8 cellular contexts compared by ENCODE assay signal in genomic region chr2:239400907-239401449, GRCh38. TPM values are rescaled to one million over a fixed set of nuclear protein-coding genes. Genes with fewer than 3 reads are reported as not detected.
A peak's percentile ranks its signal among the peaks of the same experiment; 100 is the strongest.
DNase-seq lines count a peak whose midpoint lies in the region; ATAC-seq and TF ChIP-seq lines count a peak whose summit lies in the region.

TSS of gene HDAC4 (minus strand) at chr2:239401020. CDS start at chr2:239352699, 48,321 bp downstream.

- CTCF ChIA-PET in GM10248 (lab: Yijun Ruan, JAX): interaction anchor here (0.8 kb wide), 2 partner anchors 10 to 20 kb away, joined by 4 to 5 read pairs; no protein-coding TSS in a partner anchor

- no peak for TF ChIP-seq POLR2A in testis (IDR thresholded peaks at IDR 0.05)

- H3K27ac ChIP-seq in osteoblast (ENCODE audit: low read depth, low read length) (peak within 1 kb of the TSS; percentile 100), testis (peak within 1 kb of the TSS; percentile 100)

- H3K9me3 ChIP-seq in osteoblast (ENCODE audit: low read depth, low read length): no peaks in the 10 kb centered on the region
- H3K9me3 ChIP-seq in testis: no peaks in the 10 kb centered on the region

- peaks cover 29% of the 10 kb centered on the region for H3K79me2 ChIP-seq in osteoblast (ENCODE audit: insufficient read depth, low read length)

- DNase-seq in GM10248 (ENCODE audit: extremely low spot score): peak; percentile 98
- peak; percentile 82 for DNase-seq in NCI-H1417 treated with DMSO at 0.1 percent for 48 hours (lab: John Stamatoyannopoulos, UW)
- peak; percentile 96 for DNase-seq in SW480 (ENCODE audit: low spot score)
- DNase-seq in activated naive CD8-positive, alpha-beta T cell treated with anti-CD3 and anti-CD28 coated beads, Interleukin-2, amount 50 U/mL, for 16 hours (ENCODE audit: low read depth, low spot score): peak; percentile 98
- peak; percentile 98 to 100 (median 100) for DNase-seq in head of caudate nucleus
- peak; percentile 100 for DNase-seq in osteoblast (ENCODE audit: insufficient read length, low spot score, missing footprints)
- peak; percentile 99 for DNase-seq in testis

- POLR2A ChIA-PET in GM10248 (lab: Yijun Ruan, JAX): interaction anchor here (0.6 to 1.0 kb wide), 6 partner anchors 9 to 258 kb away, joined by 3 to 5 read pairs (median 4); no protein-coding TSS in a partner anchor

- H4K20me1 ChIP-seq in osteoblast (ENCODE audit: insufficient read depth, low read length): peaks cover 17% of the 10 kb centered on the region

- H3K4me1 ChIP-seq in osteoblast (ENCODE audit: insufficient read depth, low read length) (peaks cover 17% of the 10 kb centered on the region), testis (peaks cover 15% of the 10 kb centered on the region)

- peak within 1 kb of the TSS; percentile 99 for H2AFZ ChIP-seq in osteoblast (ENCODE audit: low read length)

- H3K36me3 ChIP-seq in osteoblast (ENCODE audit: insufficient read depth, low read length) (no peaks in the 10 kb centered on the region), testis (ENCODE audit: low read depth, missing control alignments) (no peaks in the 10 kb centered on the region)

- H3K27me3 ChIP-seq in osteoblast (ENCODE audit: insufficient read depth, low read length) (no peaks in the 10 kb centered on the region), testis (no peaks in the 10 kb centered on the region)

- H3K4me3 ChIP-seq in osteoblast (ENCODE audit: insufficient read depth, low read length) (peak within 1 kb of the TSS; percentile 95), testis (peak within 1 kb of the TSS; percentile 83 to 91)

- peak within 1 kb of the TSS; percentile 93 for H3K4me2 ChIP-seq in osteoblast (ENCODE audit: insufficient read depth, low read length)

- intact Hi-C loops in head of caudate nucleus (cut with DNase I): loop anchor here (2.0 kb wide), 1 partner anchor 44 kb away; no protein-coding TSS in a partner anchor
- intact Hi-C loops in testis (cut with DNase I; ENCODE audit: low total_unique reads): no loop called here

- WGBS in testis, 2 donors: 1% methylated on average over 44 of the region's 55 CpGs; no CpG with 5 or more reads in 1 of the 2 donors

- peak; percentile 91 for ATAC-seq in HG02798 (IDR thresholded peaks at IDR 0.05; ENCODE audit: poor library complexity, unreplicated experiment)

- TF ChIP-seq CTCF in GM10248 (IDR thresholded peaks at IDR 0.05; ENCODE audit: control extremely low read depth, extremely low read depth, low read depth, missing control alignments): no peak
- TF ChIP-seq CTCF in osteoblast (IDR thresholded peaks at IDR 0.05; ENCODE audit: extremely low read depth, low read depth, low read length): no peak
- no peak for TF ChIP-seq CTCF in testis (IDR thresholded peaks at IDR 0.05)

RNA-seq across cellular contexts. Expression of gene HDAC4, which starts in this region (rescaled TPM):
- total RNA-seq in osteoblast: 23.3 and 30.8 TPM in 2 replicates
- total RNA-seq in testis: 10 to 100 TPM; 58.7 to 67.5 TPM
- 29.0 TPM for polyA plus RNA-seq in testis (ENCODE audit: insufficient read depth, low read depth, low replicate concordance)

Comparison
In these comparisons a context has a peak if more than half of its experiments do, and no peak if none do; other contexts are left out.
1. Peak in every context shown above with its lines: DNase-seq, ATAC-seq, H3K4me3 ChIP-seq and H3K27ac ChIP-seq.